Comparison of ENCODE assay signal across 20 cellular contexts in the genomic region with DNA sequence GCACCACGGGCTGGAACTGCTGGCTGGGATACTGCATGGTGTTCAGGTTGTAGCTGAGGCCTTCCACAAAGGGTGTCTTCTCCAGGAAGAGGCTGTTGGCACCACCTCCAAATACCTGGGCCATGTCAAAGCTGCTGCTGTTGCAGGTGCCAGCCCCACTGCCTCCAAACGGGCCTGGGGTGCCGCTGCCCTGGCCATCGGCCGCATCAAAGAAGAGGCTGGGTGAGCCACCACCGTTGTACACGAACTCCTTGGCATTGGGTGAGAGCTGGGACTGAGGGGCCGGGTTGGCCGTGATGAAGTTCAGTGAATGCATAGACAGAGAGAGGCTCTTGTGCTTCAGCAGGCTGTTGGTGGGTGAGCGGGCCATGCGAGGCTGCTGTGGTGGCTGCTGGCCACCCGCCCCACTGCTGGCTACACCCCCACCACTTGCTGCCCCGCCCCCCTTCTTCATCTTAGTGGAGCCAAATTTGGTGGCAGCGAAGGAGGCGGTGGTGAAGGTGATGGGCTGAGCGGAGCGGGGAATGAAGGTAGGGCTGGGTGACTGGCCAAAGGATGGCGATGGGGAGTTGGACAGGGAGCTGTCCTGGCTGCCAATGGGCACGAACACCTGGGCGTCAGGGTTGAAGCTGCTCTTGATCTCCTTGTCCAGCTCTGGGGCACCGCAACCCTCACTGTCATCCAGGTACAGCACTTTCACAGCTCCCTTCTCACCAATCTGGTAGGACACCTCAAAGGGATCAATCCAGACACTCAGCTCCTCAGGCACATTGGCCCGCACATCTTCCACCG. TPM values are rescaled to one million over a fixed set of nuclear protein-coding genes. Genes with fewer than 3 reads are reported as not detected.
A peak's percentile ranks its signal among the peaks of the same experiment; 100 is the strongest.
DNase-seq lines count a peak whose midpoint lies in the region; ATAC-seq and TF ChIP-seq lines count a peak whose summit lies in the region.
"Had no signal": no experiment of that assay in that cellular context is flagged by ENCODE, and none has a peak within 500 bp of the region (broad histone marks: within the 10 kb centered on the region; RNA-seq: fewer than 3 reads in every experiment).

No MANE protein-coding gene starts in this region.

- no peak for TF ChIP-seq POLR2A in gastroesophageal sphincter (IDR thresholded peaks at IDR 0.05)

- no peak for DNase-seq in activated CD4-positive, alpha-beta memory T cell treated with anti-CD3 and anti-CD28 coated beads, Interleukin-2, amount 10 ng/mL, durations not matched to agents 7 days and 5 days
- no peak for DNase-seq in activated CD4-positive, alpha-beta memory T cell treated with anti-CD3 and anti-CD28 coated beads for 36 hours
- DNase-seq in T-helper 17 cell (no peak), PC-3 (no peak), MV-4-11 (lab: John Stamatoyannopoulos, UW) (no peak), glutamatergic neuron (no peak)
- DNase-seq: amniotic stem cell; BE2C; naive thymus-derived CD8-positive, alpha-beta T cell; NCI-H1436 treated with DMSO at 0.1 percent for 48 hours; NCI-H2171 treated with DMSO at 0.1 percent for 48 hours; NCI-H69; SHP77; stimulated activated CD4-positive, alpha-beta T cell treated with anti-CD3 and anti-CD28 coated beads, Interleukin-2, amount 100 ng/mL, for 48 hours; T-helper 2 cell; uterus had no signal

- H3K27ac Mint-ChIP-seq in activated CD4-positive, alpha-beta memory T cell treated with anti-CD3 and anti-CD28 coated beads, Interleukin-2, amount 10 ng/mL, durations not matched to agents 7 days and 5 days = peak overlapping the region; percentile 16
- no peak overlapping the region for H3K27ac Mint-ChIP-seq in activated CD4-positive, alpha-beta memory T cell treated with anti-CD3 and anti-CD28 coated beads for 36 hours
- H3K27ac Mint-ChIP-seq in T-helper 17 cell (peak overlapping the region; percentile 66), glutamatergic neuron (ENCODE audit: unreplicated experiment) (no peak overlapping the region)

- H3K27ac ChIP-seq in gastroesophageal sphincter (peak overlapping the region in 3 of 4 donors; percentile 47 to 100 (median 65)), skeletal muscle tissue (ENCODE audit: low read depth, low read length) (peak overlapping the region; percentile 9), PC-3 (ENCODE audit: low read length) (no peak overlapping the region)
- H3K27ac ChIP-seq: uterus had no signal

- H3K36me3 Mint-ChIP-seq in activated CD4-positive, alpha-beta memory T cell treated with anti-CD3 and anti-CD28 coated beads, Interleukin-2, amount 10 ng/mL, durations not matched to agents 7 days and 5 days (ENCODE audit: low read depth) = peaks cover 42% of the 10 kb centered on the region
- H3K36me3 Mint-ChIP-seq in activated CD4-positive, alpha-beta memory T cell treated with anti-CD3 and anti-CD28 coated beads for 36 hours = peaks cover 24% of the 10 kb centered on the region
- H3K36me3 Mint-ChIP-seq in T-helper 17 cell (ENCODE audit: low read depth) (no peaks in the 10 kb centered on the region), glutamatergic neuron (ENCODE audit: unreplicated experiment) (no peaks in the 10 kb centered on the region)

- no peak for ATAC-seq in T-helper 17 cell
- ATAC-seq in gastroesophageal sphincter = no peak
- ATAC-seq in PC-3 = no peak
- ATAC-seq: naive thymus-derived CD8-positive, alpha-beta T cell had no signal

- H3K4me1 Mint-ChIP-seq in activated CD4-positive, alpha-beta memory T cell treated with anti-CD3 and anti-CD28 coated beads, Interleukin-2, amount 10 ng/mL, durations not matched to agents 7 days and 5 days = peaks cover 7% of the 10 kb centered on the region
- H3K4me1 Mint-ChIP-seq in activated CD4-positive, alpha-beta memory T cell treated with anti-CD3 and anti-CD28 coated beads for 36 hours (ENCODE audit: low read depth) = peaks cover 16% of the 10 kb centered on the region
- H3K4me1 Mint-ChIP-seq in T-helper 17 cell = peaks cover 10% of the 10 kb centered on the region
- H3K4me1 Mint-ChIP-seq in glutamatergic neuron (ENCODE audit: low read depth, unreplicated experiment) = peaks cover 18% of the 10 kb centered on the region

- no peaks in the 10 kb centered on the region for H3K9me3 Mint-ChIP-seq in activated CD4-positive, alpha-beta memory T cell treated with anti-CD3 and anti-CD28 coated beads, Interleukin-2, amount 10 ng/mL, durations not matched to agents 7 days and 5 days
- no peaks in the 10 kb centered on the region for H3K9me3 Mint-ChIP-seq in activated CD4-positive, alpha-beta memory T cell treated with anti-CD3 and anti-CD28 coated beads for 36 hours
- H3K9me3 Mint-ChIP-seq in glutamatergic neuron (ENCODE audit: unreplicated experiment) = peaks cover 3% of the 10 kb centered on the region
- H3K9me3 Mint-ChIP-seq: memory B cell; naive thymus-derived CD8-positive, alpha-beta T cell had no signal

- H3K9me3 ChIP-seq in T-helper 17 cell (ENCODE audit: control insufficient read depth, low read length, poor library complexity, severe bottlenecking) (no peaks in the 10 kb centered on the region), gastroesophageal sphincter (no peaks in the 10 kb centered on the region), skeletal muscle tissue (ENCODE audit: control insufficient read depth in 3 of 3, low read length in 3 of 3) (no peaks in the 10 kb centered on the region), PC-3 (ENCODE audit: low read length) (no peaks in the 10 kb centered on the region)
- H3K9me3 ChIP-seq: BE2C, uterus had no signal

- H3K27me3 ChIP-seq in gastroesophageal sphincter (no peaks in the 10 kb centered on the region), skeletal muscle tissue (ENCODE audit: control insufficient read depth in 3 of 3, insufficient read depth in 3 of 3, low read length in 3 of 3) (no peaks in the 10 kb centered on the region), PC-3 (ENCODE audit: low read length) (no peaks in the 10 kb centered on the region)
- H3K27me3 ChIP-seq: BE2C, uterus had no signal

- H3K79me2 ChIP-seq in PC-3 (ENCODE audit: low read length) = peaks cover 46% of the 10 kb centered on the region

- POLR2A ChIA-PET in activated CD4-positive, alpha-beta memory T cell treated with anti-CD3 and anti-CD28 coated beads, Interleukin-2, amount 10 ng/mL, durations not matched to agents 7 days and 5 days (lab: Charles Lee) = interaction anchor here (0.8 to 3.6 kb wide), 3 partner anchors 9 to 31 kb away, joined by 3 to 28 read pairs (median 11); partner anchors contain the start of gene TOB2
- POLR2A ChIA-PET in activated CD4-positive, alpha-beta memory T cell treated with anti-CD3 and anti-CD28 coated beads for 36 hours (lab: Charles Lee) = interaction anchor here (0.5 to 2.0 kb wide), 5 partner anchors 9 to 21 kb away, joined by 3 to 12 read pairs (median 3); partner anchors contain the start of gene TOB2
- POLR2A ChIA-PET in PC-3 (lab: Charles Lee; ENCODE audit: unreplicated experiment) = no interaction called here

- no peaks in the 10 kb centered on the region for H3K9me2 ChIP-seq in PC-3 (replicated peaks; ENCODE audit: low read length)

- no peaks in the 10 kb centered on the region for H3F3A ChIP-seq in PC-3 (ENCODE audit: low read length, unreplicated experiment)

- H4K20me1 ChIP-seq in PC-3 (ENCODE audit: low read length) = no peaks in the 10 kb centered on the region

- H3K4me3 ChIP-seq in gastroesophageal sphincter = no peak overlapping the region
- peak overlapping the region in 1 of 3 donors; percentile 22 for H3K4me3 ChIP-seq in skeletal muscle tissue (ENCODE audit: low read length in 3 of 3)
- no peak overlapping the region for H3K4me3 ChIP-seq in PC-3 (ENCODE audit: low read length)
- H3K4me3 ChIP-seq: skin epidermis, uterus had no signal

- no peak overlapping the region for H3K4me3 Mint-ChIP-seq in activated CD4-positive, alpha-beta memory T cell treated with anti-CD3 and anti-CD28 coated beads, Interleukin-2, amount 10 ng/mL, durations not matched to agents 7 days and 5 days
- H3K4me3 Mint-ChIP-seq in activated CD4-positive, alpha-beta memory T cell treated with anti-CD3 and anti-CD28 coated beads for 36 hours = no peak overlapping the region
- no peak overlapping the region for H3K4me3 Mint-ChIP-seq in T-helper 17 cell
- H3K4me3 Mint-ChIP-seq in glutamatergic neuron (ENCODE audit: unreplicated experiment) = no peak overlapping the region
- H3K4me3 Mint-ChIP-seq: memory B cell; naive thymus-derived CD8-positive, alpha-beta T cell had no signal

- H3K36me3 ChIP-seq in gastroesophageal sphincter = peaks cover 0 to 90% of the 10 kb centered on the region in 2 donors
- H3K36me3 ChIP-seq in skeletal muscle tissue (ENCODE audit: control insufficient read depth in 3 of 3, insufficient read depth in 3 of 3, low read length in 3 of 3) = peaks cover 29 to 39% (median 36%) of the 10 kb centered on the region in 3 donors
- H3K36me3 ChIP-seq in PC-3 (ENCODE audit: low read depth, low read length) = peaks cover 8% of the 10 kb centered on the region
- H3K36me3 ChIP-seq: uterus had no signal

- H3K9ac ChIP-seq in skeletal muscle tissue (ENCODE audit: low read depth in 1 of 3, low read length in 3 of 3) (peak overlapping the region in 2 of 3 donors; percentile 61 to 71), PC-3 (ENCODE audit: low read length) (no peak overlapping the region)

- H2AFZ ChIP-seq in PC-3 (ENCODE audit: low read length) = no peak overlapping the region

- BruUV-seq in PC-3 (replicated peaks; lab: Mats Ljungman, UMichigan) = no TSS peak

- TF ChIP-seq EP300 in gastroesophageal sphincter (IDR thresholded peaks at IDR 0.05) = no peak

- no peak overlapping the region for H3K4me2 ChIP-seq in PC-3 (ENCODE audit: low read length)

- H3K4me1 ChIP-seq in gastroesophageal sphincter (peaks cover 3 to 96% (median 37%) of the 10 kb centered on the region in 3 donors), skeletal muscle tissue (ENCODE audit: control insufficient read depth in 3 of 3, insufficient read depth in 3 of 3, low read length in 3 of 3) (peaks cover 71 to 77% (median 73%) of the 10 kb centered on the region in 3 donors), PC-3 (ENCODE audit: insufficient read depth, low read length) (no peaks in the 10 kb centered on the region)
- H3K4me1 ChIP-seq: BE2C had no signal

- CTCF ChIA-PET in activated CD4-positive, alpha-beta memory T cell treated with anti-CD3 and anti-CD28 coated beads, Interleukin-2, amount 10 ng/mL, durations not matched to agents 7 days and 5 days (lab: Charles Lee) = interaction anchor here (2.0 kb wide), 1 partner anchor 33 kb away, joined by 9 read pairs; no protein-coding TSS in a partner anchor
- CTCF ChIA-PET in activated CD4-positive, alpha-beta memory T cell treated with anti-CD3 and anti-CD28 coated beads for 36 hours (lab: Charles Lee) = interaction anchor here (0.8 to 1.7 kb wide), 3 partner anchors 9 to 33 kb away, joined by 3 to 4 read pairs (median 4); no protein-coding TSS in a partner anchor
- CTCF ChIA-PET in PC-3 (lab: Charles Lee) = no interaction called here

- intact Hi-C loops in activated CD4-positive, alpha-beta memory T cell treated with anti-CD3 and anti-CD28 coated beads for 36 hours (cut with micrococcal nuclease) = no loop called here
- intact Hi-C loops in PC-3 (cut with micrococcal nuclease) = no loop called here

- 75% methylated on average over 6 of the region's 23 CpGs; no CpG with 5 or more reads in 1 of the 2 donors for WGBS in gastroesophageal sphincter (ENCODE audit: low coverage in 1 of 2), 2 donors

- TF ChIP-seq CTCF in gastroesophageal sphincter (IDR thresholded peaks at IDR 0.05) (no peak), PC-3 (conservative IDR thresholded peaks at IDR 0.05; ENCODE audit: low read depth, low read length) (no peak), glutamatergic neuron (IDR thresholded peaks at IDR 0.05; ENCODE audit: partially characterized antibody, unreplicated experiment) (no peak)

- H3K27me3 Mint-ChIP-seq in activated CD4-positive, alpha-beta memory T cell treated with anti-CD3 and anti-CD28 coated beads, Interleukin-2, amount 10 ng/mL, durations not matched to agents 7 days and 5 days = no peaks in the 10 kb centered on the region
- H3K27me3 Mint-ChIP-seq in activated CD4-positive, alpha-beta memory T cell treated with anti-CD3 and anti-CD28 coated beads for 36 hours = no peaks in the 10 kb centered on the region
- H3K27me3 Mint-ChIP-seq in T-helper 17 cell (no peaks in the 10 kb centered on the region), glutamatergic neuron (ENCODE audit: unreplicated experiment) (no peaks in the 10 kb centered on the region)
- H3K27me3 Mint-ChIP-seq: memory B cell; naive thymus-derived CD8-positive, alpha-beta T cell had no signal

RNA-seq across cellular contexts. Expression of gene TOB2, which starts 10.1 kb away (rescaled TPM):
- 10 to 100 TPM; 38.7 to 41.2 TPM for total RNA-seq in activated CD4-positive, alpha-beta memory T cell treated with anti-CD3 and anti-CD28 coated beads, Interleukin-2, amount 10 ng/mL, durations not matched to agents 7 days and 5 days
- 10 to 100 TPM; 34.2 TPM for total RNA-seq in activated CD4-positive, alpha-beta memory T cell treated with anti-CD3 and anti-CD28 coated beads for 36 hours
- total RNA-seq in T-helper 17 cell (10 to 100 TPM; 30.8 to 44.0 TPM), gastroesophageal sphincter (100 to 1,000 TPM in 1 of 4 donors, 10 to 100 TPM in 3; 59.3 to 163 (median 84.1) TPM), skeletal muscle tissue (15.1 TPM), PC-3 (2014; rRNA removed) (12.8 and 13.5 TPM in 2 replicates), glutamatergic neuron (ENCODE audit: unreplicated experiment) (43.3 TPM)

RNA-seq across cellular contexts. Expression of gene PHF5A, which starts 32.0 kb away (rescaled TPM):
- 10 to 100 TPM; 43.9 to 55.3 TPM for total RNA-seq in activated CD4-positive, alpha-beta memory T cell treated with anti-CD3 and anti-CD28 coated beads, Interleukin-2, amount 10 ng/mL, durations not matched to agents 7 days and 5 days
- 10 to 100 TPM; 55.4 to 60.0 TPM for total RNA-seq in activated CD4-positive, alpha-beta memory T cell treated with anti-CD3 and anti-CD28 coated beads for 36 hours
- 10 to 100 TPM; 31.7 to 39.6 TPM for total RNA-seq in T-helper 17 cell
- total RNA-seq in gastroesophageal sphincter = 10 to 100 TPM; 26.7 to 44.5 (median 39.2) TPM
- total RNA-seq in skeletal muscle tissue = 43.8 TPM
- 76.5 and 80.4 TPM in 2 replicates for total RNA-seq in PC-3 (2014; rRNA removed)
- total RNA-seq in glutamatergic neuron (ENCODE audit: unreplicated experiment) = 36.1 TPM

RNA-seq across cellular contexts. Expression of gene ACO2, which starts 32.4 kb away (rescaled TPM):
- total RNA-seq in activated CD4-positive, alpha-beta memory T cell treated with anti-CD3 and anti-CD28 coated beads, Interleukin-2, amount 10 ng/mL, durations not matched to agents 7 days and 5 days = 10 to 100 TPM; 69.9 to 72.2 TPM
- total RNA-seq in activated CD4-positive, alpha-beta memory T cell treated with anti-CD3 and anti-CD28 coated beads for 36 hours = 100 to 1,000 TPM; 103 to 105 TPM
- total RNA-seq in T-helper 17 cell = 10 to 100 TPM; 77.2 to 81.9 TPM
- 100 to 1,000 TPM; 115 to 227 (median 132) TPM for total RNA-seq in gastroesophageal sphincter
- total RNA-seq in skeletal muscle tissue = 110 TPM
- 118 and 130 TPM in 2 replicates for total RNA-seq in PC-3 (2014; rRNA removed)
- total RNA-seq in glutamatergic neuron (ENCODE audit: unreplicated experiment) = 114 TPM

RNA-seq across cellular contexts. Expression of gene TEF, which starts 54.8 kb away (rescaled TPM):
- total RNA-seq in activated CD4-positive, alpha-beta memory T cell treated with anti-CD3 and anti-CD28 coated beads, Interleukin-2, amount 10 ng/mL, durations not matched to agents 7 days and 5 days = 1 to 10 TPM; 2.3 to 3.3 TPM
- 1 to 10 TPM; 1.4 to 1.6 TPM for total RNA-seq in activated CD4-positive, alpha-beta memory T cell treated with anti-CD3 and anti-CD28 coated beads for 36 hours
- 1 to 10 TPM; 4.8 to 7.4 TPM for total RNA-seq in T-helper 17 cell
- total RNA-seq in gastroesophageal sphincter = 10 to 100 TPM; 26.1 to 50.7 (median 37.0) TPM
- total RNA-seq in skeletal muscle tissue = 12.5 TPM
- total RNA-seq in PC-3 (2014; rRNA removed) = 4.0 TPM in 2 replicates
- 13.9 TPM for total RNA-seq in glutamatergic neuron (ENCODE audit: unreplicated experiment)

Comparison
In these comparisons a context has a peak if more than half of its experiments do, and no peak if none do; other contexts are left out.
1. H3K27ac Mint-ChIP-seq: peak in activated CD4-positive, alpha-beta memory T cell treated with anti-CD3 and anti-CD28 coated beads, Interleukin-2, amount 10 ng/mL, durations not matched to agents 7 days and 5 days (single experiment) and T-helper 17 cell (single experiment); none in activated CD4-positive, alpha-beta memory T cell treated with anti-CD3 and anti-CD28 coated beads for 36 hours (single experiment) and glutamatergic neuron (single experiment).